Comparison of ENCODE assay signal across 1 cellular context in genomic region chr6:30260036-30260504, GRCh38.
TF ChIP-seq lines count a peak whose summit lies in the region.

No MANE protein-coding gene starts in this region.

TF ChIP-seq in IMR-90, 13 proteins besides CTCF, POLR2A, EP300 and RAD21 (continued from another document):
- TF ChIP-seq ELK1 (IDR thresholded peaks at IDR 0.05; ENCODE audit: borderline replicate concordance, low read depth, low read length) (no peak), BHLHE40 (IDR thresholded peaks at IDR 0.05; ENCODE audit: low read depth, low read length) (no peak), MXI1 (IDR thresholded peaks at IDR 0.05; ENCODE audit: borderline replicate concordance, low read depth, low read length) (no peak), RCOR1 (IDR thresholded peaks at IDR 0.05; ENCODE audit: insufficient replicate concordance, low read length) (no peak), SMC3 (IDR thresholded peaks at IDR 0.05; ENCODE audit: low read depth, low read length) (no peak), MAFK (IDR thresholded peaks at IDR 0.05; ENCODE audit: low read depth, low read length) (no peak), NFE2L2 (IDR thresholded peaks at IDR 0.05; ENCODE audit: low read depth, low read length) (no peak)
- TF ChIP-seq, protein P1, sequence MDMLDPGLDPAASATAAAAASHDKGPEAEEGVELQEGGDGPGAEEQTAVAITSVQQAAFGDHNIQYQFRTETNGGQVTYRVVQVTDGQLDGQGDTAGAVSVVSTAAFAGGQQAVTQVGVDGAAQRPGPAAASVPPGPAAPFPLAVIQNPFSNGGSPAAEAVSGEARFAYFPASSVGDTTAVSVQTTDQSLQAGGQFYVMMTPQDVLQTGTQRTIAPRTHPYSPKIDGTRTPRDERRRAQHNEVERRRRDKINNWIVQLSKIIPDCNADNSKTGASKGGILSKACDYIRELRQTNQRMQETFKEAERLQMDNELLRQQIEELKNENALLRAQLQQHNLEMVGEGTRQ (IDR thresholded peaks at IDR 0.05; ENCODE audit: low read depth, low read length) = no peak
TF ChIP-seq in IMR-90: peak in this region for 0.
